7 cellular contexts compared by ENCODE assay signal in genomic region chr2:62479917-62480316, GRCh38. TPM values are rescaled to one million over a fixed set of nuclear protein-coding genes. Genes with fewer than 3 reads are reported as not detected.
"Had no signal": no experiment of that assay in that cellular context is flagged by ENCODE, and none has a peak within 500 bp of the region (broad histone marks: within the 10 kb centered on the region; RNA-seq: fewer than 3 reads in every experiment).

No MANE protein-coding gene starts in this region.

- H3K27ac Mint-ChIP-seq: IgD-negative memory B cell had no signal

- H3K4me3 Mint-ChIP-seq: IgD-negative memory B cell had no signal

- H3K4me3 ChIP-seq: K562 had no signal

- DNase-seq: IMR-90, KBM-7, KG1 had no signal

- H3K9me3 Mint-ChIP-seq: IgD-negative memory B cell had no signal

- H3K36me3 Mint-ChIP-seq: IgD-negative memory B cell had no signal

- ATAC-seq: HepG2, K562 had no signal

- H3K27ac ChIP-seq: HL-60 had no signal

RNA-seq across cellular contexts. Expression of gene TMEM17, which starts 26.1 kb away (rescaled TPM):
- polyA plus RNA-seq: IgD-negative memory B cell had no signal
